8 cellular contexts compared by ENCODE assay signal in genomic region chr7:50962962-50963374, GRCh38.
DNase-seq lines count a peak whose midpoint lies in the region; ATAC-seq, FAIRE-seq and TF ChIP-seq lines count a peak whose summit lies in the region.
"Had no signal": no experiment of that assay in that cellular context is flagged by ENCODE, and none has a peak within 500 bp of the region (broad histone marks: within the 10 kb centered on the region; RNA-seq: fewer than 3 reads in every experiment).

No MANE protein-coding gene starts in this region.

- peak; percentile 54 for ATAC-seq in GM21390 (IDR thresholded peaks at IDR 0.05; ENCODE audit: unreplicated experiment)
- peak; percentile 79 for ATAC-seq in GM12878
- ATAC-seq in lung (ENCODE audit: insufficient read depth, low FRiP score) = peak; percentile 79
- no peak for ATAC-seq in HG03378 (IDR thresholded peaks at IDR 0.05; ENCODE audit: unreplicated experiment)

- H3K4me2 ChIP-seq in GM12878 (ENCODE audit: control insufficient read depth, insufficient read depth) = no peak overlapping the region

- H3K9me3 ChIP-seq in GM12878 (replicated peaks; ENCODE audit: control insufficient read depth, insufficient read depth, low read length) (no peaks in the 10 kb centered on the region), lung (ENCODE audit: control insufficient read depth in 2 of 2, insufficient read depth in 1 of 2, low read length in 1 of 2) (no peaks in the 10 kb centered on the region), ascending aorta (peaks cover 0 to 2% of the 10 kb centered on the region in 2 donors)

- RAD21 ChIA-PET in GM12878 (lab: Charles Lee; ENCODE audit: unreplicated experiment) = no interaction called here

- no peak for TF ChIP-seq POLR2A in GM12878 (IDR thresholded peaks at IDR 0.05; ENCODE audit: low read depth, low read length)

- FAIRE-seq in GM12878 (lab: Jason Lieb, UNC) = no peak

- H3K36me3 ChIP-seq in GM12878 (ENCODE audit: control insufficient read depth in 2 of 2, insufficient read depth in 2 of 2, low read length in 1 of 2) = no peaks in the 10 kb centered on the region
- no peaks in the 10 kb centered on the region for H3K36me3 ChIP-seq in lung (ENCODE audit: control insufficient read depth in 2 of 2, insufficient read depth in 2 of 2, low read length in 2 of 2)
- H3K36me3 ChIP-seq in ascending aorta = no peaks in the 10 kb centered on the region

- SMC1A ChIA-PET in GM12878 (lab: Charles Lee; ENCODE audit: uncharacterized antibody, unreplicated experiment) = interaction anchor here (1.0 kb wide), 1 partner anchor 10 kb away, joined by 3 read pairs; no protein-coding TSS in a partner anchor

- DNase-seq in NCI-H1694 (lab: John Stamatoyannopoulos, UW) = peak; percentile 89
- DNase-seq in GM12878 (ENCODE audit: low read depth, low spot score) = no peak
- DNase-seq in lung (ENCODE audit: low spot score) = peak; percentile 62
- no peak for DNase-seq in ascending aorta (ENCODE audit: low spot score in 2 of 2)
- no peak for DNase-seq in activated naive CD4-positive, alpha-beta T cell treated with Interleukin-2 at 50 U/mL for 16 hours

- intact Hi-C loops in GM12878 (cut with micrococcal nuclease; ENCODE audit: unreplicated experiment) = no loop called here
- intact Hi-C loops in ascending aorta (cut with DNase I) = no loop called here

- in situ Hi-C loops in GM12878 (cut with MboI) = no loop called here

- TF ChIP-seq EP300 in GM12878 (IDR thresholded peaks at IDR 0.05; ENCODE audit: borderline replicate concordance in 1 of 2, control insufficient read depth in 1 of 2, low read depth in 2 of 2, low read length in 2 of 2) = no peak

- H3K4me1 ChIP-seq in GM12878 (ENCODE audit: control insufficient read depth, insufficient read depth, low read length) = no peaks in the 10 kb centered on the region
- peaks cover 0 to 6% of the 10 kb centered on the region in 2 donors for H3K4me1 ChIP-seq in lung (ENCODE audit: control insufficient read depth in 2 of 2, insufficient read depth in 2 of 2, low read length in 2 of 2)
- no peaks in the 10 kb centered on the region for H3K4me1 ChIP-seq in ascending aorta

- CTCF ChIA-PET in GM12878 (lab: Yijun Ruan, JAX) = no interaction called here

- no peaks in the 10 kb centered on the region for H3K27me3 ChIP-seq in GM12878 (replicated peaks in 1 of 2; ENCODE audit: control insufficient read depth in 2 of 2, insufficient read depth in 2 of 2, low read length in 1 of 2)
- no peaks in the 10 kb centered on the region for H3K27me3 ChIP-seq in lung (ENCODE audit: control insufficient read depth, insufficient read depth)
- no peaks in the 10 kb centered on the region for H3K27me3 ChIP-seq in ascending aorta

- POLR2A ChIA-PET in GM12878 (lab: Charles Lee) = no interaction called here

- no peaks in the 10 kb centered on the region for H4K20me1 ChIP-seq in GM12878 (ENCODE audit: control insufficient read depth, insufficient read depth)

- TF ChIP-seq CTCF in GM12878 (IDR thresholded peaks at IDR 0.05 in 2 of 3, conservative IDR thresholded peaks at IDR 0.05 in 1 of 3; ENCODE audit: control insufficient read depth in 2 of 3, extremely low read depth in 1 of 3, insufficient read depth in 1 of 3, low read depth in 3 of 3, low read length in 3 of 3) (no peak), lung (IDR thresholded peaks at IDR 0.05; ENCODE audit: control extremely low read depth, extremely low read depth) (no peak), ascending aorta (IDR thresholded peaks at IDR 0.05) (no peak)

- TF ChIP-seq RAD21 in GM12878 (IDR thresholded peaks at IDR 0.05; ENCODE audit: insufficient read depth, low read depth, low read length) = no peak

- 13% methylated on average over 4 of the region's 4 CpGs for WGBS in GM12878 (ENCODE audit: insufficient coverage, insufficient replicate concordance, low lambda C conversion rate, missing lambda C conversion rate)
- WGBS in lung, 2 donors = 16 to 18% methylated on average over 4 of the region's 4 CpGs

- no peak overlapping the region for H3K9ac ChIP-seq in GM12878 (ENCODE audit: control insufficient read depth, insufficient read depth, low read length)

- H3K27ac ChIP-seq in GM12878 (ENCODE audit: control insufficient read depth, insufficient read depth) (no peak overlapping the region), lung (ENCODE audit: low read depth in 1 of 2, low read length in 1 of 2) (no peak overlapping the region), ascending aorta (no peak overlapping the region)
- H3K27ac ChIP-seq: SK-N-MC had no signal

- no peak overlapping the region for H3K4me3 ChIP-seq in GM12878
- no peak overlapping the region for H3K4me3 ChIP-seq in lung
- no peak overlapping the region for H3K4me3 ChIP-seq in ascending aorta
- H3K4me3 ChIP-seq: SK-N-MC had no signal

- no peaks in the 10 kb centered on the region for H3K79me2 ChIP-seq in GM12878 (ENCODE audit: control insufficient read depth, insufficient read depth, low read length)

- no peak overlapping the region for H2AFZ ChIP-seq in GM12878 (ENCODE audit: control insufficient read depth, low read depth, low read length)

- BruUV-seq in GM12878 (replicated peaks; lab: Mats Ljungman, UMichigan) = no TSS peak

TF ChIP-seq in GM12878, 131 proteins besides CTCF, POLR2A, EP300 and RAD21:
- no peak for TF ChIP-seq ZNF274 (IDR thresholded peaks at IDR 0.05; ENCODE audit: insufficient read depth, insufficient read length)
- no peak for TF ChIP-seq TBL1XR1 (IDR thresholded peaks at IDR 0.05; ENCODE audit: low read depth, low read length)
- TF ChIP-seq CREM (IDR thresholded peaks at IDR 0.05; ENCODE audit: low read depth) = no peak
- TF ChIP-seq SPI1 (IDR thresholded peaks at IDR 0.05; ENCODE audit: borderline replicate concordance, insufficient read depth, low read depth, low read length) = no peak
- TF ChIP-seq IKZF2 (IDR thresholded peaks at IDR 0.05) = no peak
- TF ChIP-seq TCF7 (IDR thresholded peaks at IDR 0.05; ENCODE audit: borderline replicate concordance) = no peak
- TF ChIP-seq LARP7 (IDR thresholded peaks at IDR 0.05) = no peak
- TF ChIP-seq, protein P1, sequence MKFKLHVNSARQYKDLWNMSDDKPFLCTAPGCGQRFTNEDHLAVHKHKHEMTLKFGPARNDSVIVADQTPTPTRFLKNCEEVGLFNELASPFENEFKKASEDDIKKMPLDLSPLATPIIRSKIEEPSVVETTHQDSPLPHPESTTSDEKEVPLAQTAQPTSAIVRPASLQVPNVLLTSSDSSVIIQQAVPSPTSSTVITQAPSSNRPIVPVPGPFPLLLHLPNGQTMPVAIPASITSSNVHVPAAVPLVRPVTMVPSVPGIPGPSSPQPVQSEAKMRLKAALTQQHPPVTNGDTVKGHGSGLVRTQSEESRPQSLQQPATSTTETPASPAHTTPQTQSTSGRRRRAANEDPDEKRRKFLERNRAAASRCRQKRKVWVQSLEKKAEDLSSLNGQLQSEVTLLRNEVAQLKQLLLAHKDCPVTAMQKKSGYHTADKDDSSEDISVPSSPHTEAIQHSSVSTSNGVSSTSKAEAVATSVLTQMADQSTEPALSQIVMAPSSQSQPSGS (IDR thresholded peaks at IDR 0.05; ENCODE audit: low read length) = no peak
- no peak for TF ChIP-seq STAT3 (IDR thresholded peaks at IDR 0.05; ENCODE audit: low read depth, low read length)
- TF ChIP-seq CHD2 (IDR thresholded peaks at IDR 0.05; ENCODE audit: borderline replicate concordance, low read depth, low read length) = no peak
- no peak for TF ChIP-seq KLF5 (IDR thresholded peaks at IDR 0.05; ENCODE audit: partially characterized antibody)
- no peak for TF ChIP-seq NFYA (IDR thresholded peaks at IDR 0.05; ENCODE audit: borderline replicate concordance, low read depth, low read length)
- TF ChIP-seq PAX8 (IDR thresholded peaks at IDR 0.05) = no peak
- TF ChIP-seq ZNF217 (IDR thresholded peaks at IDR 0.05) = no peak
- no peak for TF ChIP-seq SMAD1 (IDR thresholded peaks at IDR 0.05; ENCODE audit: low read depth, partially characterized antibody)
- TF ChIP-seq, protein P2, sequence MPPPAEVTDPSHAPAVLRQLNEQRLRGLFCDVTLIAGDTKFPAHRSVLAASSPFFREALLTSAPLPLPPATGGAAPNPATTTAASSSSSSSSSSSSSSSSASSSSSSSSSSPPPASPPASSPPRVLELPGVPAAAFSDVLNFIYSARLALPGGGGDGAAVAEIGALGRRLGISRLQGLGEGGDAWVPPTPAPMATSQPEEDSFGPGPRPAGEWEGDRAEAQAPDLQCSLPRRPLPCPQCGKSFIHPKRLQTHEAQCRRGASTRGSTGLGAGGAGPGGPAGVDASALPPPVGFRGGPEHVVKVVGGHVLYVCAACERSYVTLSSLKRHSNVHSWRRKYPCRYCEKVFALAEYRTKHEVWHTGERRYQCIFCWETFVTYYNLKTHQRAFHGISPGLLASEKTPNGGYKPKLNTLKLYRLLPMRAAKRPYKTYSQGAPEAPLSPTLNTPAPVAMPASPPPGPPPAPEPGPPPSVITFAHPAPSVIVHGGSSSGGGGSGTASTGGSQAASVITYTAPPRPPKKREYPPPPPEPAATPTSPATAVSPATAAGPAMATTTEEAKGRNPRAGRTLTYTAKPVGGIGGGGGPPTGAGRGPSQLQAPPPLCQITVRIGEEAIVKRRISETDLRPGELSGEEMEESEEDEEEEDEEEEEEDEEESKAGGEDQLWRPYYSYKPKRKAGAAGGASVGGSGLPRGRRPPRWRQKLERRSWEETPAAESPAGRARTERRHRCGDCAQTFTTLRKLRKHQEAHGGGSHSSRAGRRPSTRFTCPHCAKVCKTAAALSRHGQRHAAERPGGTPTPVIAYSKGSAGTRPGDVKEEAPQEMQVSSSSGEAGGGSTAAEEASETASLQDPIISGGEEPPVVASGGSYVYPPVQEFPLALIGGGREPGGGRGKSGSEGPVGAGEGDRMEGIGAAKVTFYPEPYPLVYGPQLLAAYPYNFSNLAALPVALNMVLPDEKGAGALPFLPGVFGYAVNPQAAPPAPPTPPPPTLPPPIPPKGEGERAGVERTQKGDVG (CRISPR knock-in tag; IDR thresholded peaks at IDR 0.05) = no peak

Comparison
In these comparisons a context has a peak if more than half of its experiments do, and no peak if none do; other contexts are left out.
1. DNase-seq: peak in NCI-H1694 (single experiment) and lung (single experiment); none in GM12878 (single experiment), ascending aorta (0 of 2) and activated naive CD4-positive, alpha-beta T cell treated with Interleukin-2 at 50 U/mL for 16 hours (single experiment).